1 cellular context compared by ENCODE assay signal in the genomic region with DNA sequence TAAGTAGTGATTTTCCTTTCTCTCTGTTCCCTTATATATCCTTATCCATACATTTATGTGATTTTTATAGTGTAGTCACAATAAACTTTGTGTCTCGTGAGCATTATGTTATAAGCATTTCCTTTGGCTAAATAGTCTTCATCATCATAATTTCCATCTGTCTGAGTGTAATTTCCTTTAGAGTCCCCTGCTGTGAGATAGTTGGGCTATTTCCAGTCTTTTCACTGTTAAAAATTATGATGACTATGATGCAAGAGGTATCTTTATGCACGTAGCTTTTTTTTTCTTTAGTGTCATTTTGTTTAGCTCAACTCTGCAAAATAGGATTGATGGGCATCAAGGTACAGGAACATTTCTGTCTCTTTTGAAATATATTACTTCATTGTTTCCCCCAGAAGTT.
A peak's percentile ranks its signal among the peaks of the same experiment; 100 is the strongest.
TF ChIP-seq lines count a peak whose summit lies in the region.

No MANE protein-coding gene starts in this region.

TF ChIP-seq in HEK293, 187 proteins besides CTCF, POLR2A, EP300 and RAD21 (continued from another document):
- TF ChIP-seq, protein P1, sequence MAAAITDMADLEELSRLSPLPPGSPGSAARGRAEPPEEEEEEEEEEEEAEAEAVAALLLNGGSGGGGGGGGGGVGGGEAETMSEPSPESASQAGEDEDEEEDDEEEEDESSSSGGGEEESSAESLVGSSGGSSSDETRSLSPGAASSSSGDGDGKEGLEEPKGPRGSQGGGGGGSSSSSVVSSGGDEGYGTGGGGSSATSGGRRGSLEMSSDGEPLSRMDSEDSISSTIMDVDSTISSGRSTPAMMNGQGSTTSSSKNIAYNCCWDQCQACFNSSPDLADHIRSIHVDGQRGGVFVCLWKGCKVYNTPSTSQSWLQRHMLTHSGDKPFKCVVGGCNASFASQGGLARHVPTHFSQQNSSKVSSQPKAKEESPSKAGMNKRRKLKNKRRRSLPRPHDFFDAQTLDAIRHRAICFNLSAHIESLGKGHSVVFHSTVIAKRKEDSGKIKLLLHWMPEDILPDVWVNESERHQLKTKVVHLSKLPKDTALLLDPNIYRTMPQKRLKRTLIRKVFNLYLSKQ (tag by site-specific recombination; IDR thresholded peaks at IDR 0.05; ENCODE audit: borderline replicate concordance) = no peak
- TF ChIP-seq SP7 (tag by site-specific recombination; IDR thresholded peaks at IDR 0.05) (0 out of 2 replicates have a peak, but pooled peaks have one; percentile 29), MEIS1 (CRISPR knock-in tag; IDR thresholded peaks at IDR 0.05; ENCODE audit: borderline replicate concordance) (no peak), HOXC10 (CRISPR knock-in tag; IDR thresholded peaks at IDR 0.05) (no peak), MYNN (tag by site-specific recombination; IDR thresholded peaks at IDR 0.05; ENCODE audit: borderline replicate concordance) (no peak), ZNF341 (tag by site-specific recombination; IDR thresholded peaks at IDR 0.05; ENCODE audit: low read depth) (no peak), ZNF48 (tag by site-specific recombination; IDR thresholded peaks at IDR 0.05) (no peak), ZNF223 (tag by site-specific recombination; IDR thresholded peaks at IDR 0.05) (no peak), ZBTB21 (tag by site-specific recombination; IDR thresholded peaks at IDR 0.05) (0 out of 2 replicates have a peak, but pooled peaks have one; percentile 28), ZNF843 (tag by site-specific recombination; IDR thresholded peaks at IDR 0.05) (peak; percentile 48; the same call in 1 of the 2 replicates), ZNF16 (tag by site-specific recombination; IDR thresholded peaks at IDR 0.05; ENCODE audit: low read depth) (no peak), ZNF324 (tag by site-specific recombination; IDR thresholded peaks at IDR 0.05) (no peak), ZNF555 (tag by site-specific recombination; conservative IDR thresholded peaks at IDR 0.05) (no peak), ZNF629 (tag by site-specific recombination; IDR thresholded peaks at IDR 0.05) (peak; percentile 63)
- TF ChIP-seq, protein P2, sequence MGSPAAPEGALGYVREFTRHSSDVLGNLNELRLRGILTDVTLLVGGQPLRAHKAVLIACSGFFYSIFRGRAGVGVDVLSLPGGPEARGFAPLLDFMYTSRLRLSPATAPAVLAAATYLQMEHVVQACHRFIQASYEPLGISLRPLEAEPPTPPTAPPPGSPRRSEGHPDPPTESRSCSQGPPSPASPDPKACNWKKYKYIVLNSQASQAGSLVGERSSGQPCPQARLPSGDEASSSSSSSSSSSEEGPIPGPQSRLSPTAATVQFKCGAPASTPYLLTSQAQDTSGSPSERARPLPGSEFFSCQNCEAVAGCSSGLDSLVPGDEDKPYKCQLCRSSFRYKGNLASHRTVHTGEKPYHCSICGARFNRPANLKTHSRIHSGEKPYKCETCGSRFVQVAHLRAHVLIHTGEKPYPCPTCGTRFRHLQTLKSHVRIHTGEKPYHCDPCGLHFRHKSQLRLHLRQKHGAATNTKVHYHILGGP (tag by site-specific recombination; IDR thresholded peaks at IDR 0.05) = 0 out of 2 replicates have a peak, but pooled peaks have one; percentile 10
- TF ChIP-seq, protein P3, sequence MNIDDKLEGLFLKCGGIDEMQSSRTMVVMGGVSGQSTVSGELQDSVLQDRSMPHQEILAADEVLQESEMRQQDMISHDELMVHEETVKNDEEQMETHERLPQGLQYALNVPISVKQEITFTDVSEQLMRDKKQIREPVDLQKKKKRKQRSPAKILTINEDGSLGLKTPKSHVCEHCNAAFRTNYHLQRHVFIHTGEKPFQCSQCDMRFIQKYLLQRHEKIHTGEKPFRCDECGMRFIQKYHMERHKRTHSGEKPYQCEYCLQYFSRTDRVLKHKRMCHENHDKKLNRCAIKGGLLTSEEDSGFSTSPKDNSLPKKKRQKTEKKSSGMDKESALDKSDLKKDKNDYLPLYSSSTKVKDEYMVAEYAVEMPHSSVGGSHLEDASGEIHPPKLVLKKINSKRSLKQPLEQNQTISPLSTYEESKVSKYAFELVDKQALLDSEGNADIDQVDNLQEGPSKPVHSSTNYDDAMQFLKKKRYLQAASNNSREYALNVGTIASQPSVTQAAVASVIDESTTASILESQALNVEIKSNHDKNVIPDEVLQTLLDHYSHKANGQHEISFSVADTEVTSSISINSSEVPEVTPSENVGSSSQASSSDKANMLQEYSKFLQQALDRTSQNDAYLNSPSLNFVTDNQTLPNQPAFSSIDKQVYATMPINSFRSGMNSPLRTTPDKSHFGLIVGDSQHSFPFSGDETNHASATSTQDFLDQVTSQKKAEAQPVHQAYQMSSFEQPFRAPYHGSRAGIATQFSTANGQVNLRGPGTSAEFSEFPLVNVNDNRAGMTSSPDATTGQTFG (tag by site-specific recombination; IDR thresholded peaks at IDR 0.05; ENCODE audit: borderline replicate concordance) = no peak
- TF ChIP-seq, protein P4, sequence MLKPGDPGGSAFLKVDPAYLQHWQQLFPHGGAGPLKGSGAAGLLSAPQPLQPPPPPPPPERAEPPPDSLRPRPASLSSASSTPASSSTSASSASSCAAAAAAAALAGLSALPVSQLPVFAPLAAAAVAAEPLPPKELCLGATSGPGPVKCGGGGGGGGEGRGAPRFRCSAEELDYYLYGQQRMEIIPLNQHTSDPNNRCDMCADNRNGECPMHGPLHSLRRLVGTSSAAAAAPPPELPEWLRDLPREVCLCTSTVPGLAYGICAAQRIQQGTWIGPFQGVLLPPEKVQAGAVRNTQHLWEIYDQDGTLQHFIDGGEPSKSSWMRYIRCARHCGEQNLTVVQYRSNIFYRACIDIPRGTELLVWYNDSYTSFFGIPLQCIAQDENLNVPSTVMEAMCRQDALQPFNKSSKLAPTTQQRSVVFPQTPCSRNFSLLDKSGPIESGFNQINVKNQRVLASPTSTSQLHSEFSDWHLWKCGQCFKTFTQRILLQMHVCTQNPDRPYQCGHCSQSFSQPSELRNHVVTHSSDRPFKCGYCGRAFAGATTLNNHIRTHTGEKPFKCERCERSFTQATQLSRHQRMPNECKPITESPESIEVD (tag by site-specific recombination; IDR thresholded peaks at IDR 0.05) = peak; percentile 81
- TF ChIP-seq, protein P5, sequence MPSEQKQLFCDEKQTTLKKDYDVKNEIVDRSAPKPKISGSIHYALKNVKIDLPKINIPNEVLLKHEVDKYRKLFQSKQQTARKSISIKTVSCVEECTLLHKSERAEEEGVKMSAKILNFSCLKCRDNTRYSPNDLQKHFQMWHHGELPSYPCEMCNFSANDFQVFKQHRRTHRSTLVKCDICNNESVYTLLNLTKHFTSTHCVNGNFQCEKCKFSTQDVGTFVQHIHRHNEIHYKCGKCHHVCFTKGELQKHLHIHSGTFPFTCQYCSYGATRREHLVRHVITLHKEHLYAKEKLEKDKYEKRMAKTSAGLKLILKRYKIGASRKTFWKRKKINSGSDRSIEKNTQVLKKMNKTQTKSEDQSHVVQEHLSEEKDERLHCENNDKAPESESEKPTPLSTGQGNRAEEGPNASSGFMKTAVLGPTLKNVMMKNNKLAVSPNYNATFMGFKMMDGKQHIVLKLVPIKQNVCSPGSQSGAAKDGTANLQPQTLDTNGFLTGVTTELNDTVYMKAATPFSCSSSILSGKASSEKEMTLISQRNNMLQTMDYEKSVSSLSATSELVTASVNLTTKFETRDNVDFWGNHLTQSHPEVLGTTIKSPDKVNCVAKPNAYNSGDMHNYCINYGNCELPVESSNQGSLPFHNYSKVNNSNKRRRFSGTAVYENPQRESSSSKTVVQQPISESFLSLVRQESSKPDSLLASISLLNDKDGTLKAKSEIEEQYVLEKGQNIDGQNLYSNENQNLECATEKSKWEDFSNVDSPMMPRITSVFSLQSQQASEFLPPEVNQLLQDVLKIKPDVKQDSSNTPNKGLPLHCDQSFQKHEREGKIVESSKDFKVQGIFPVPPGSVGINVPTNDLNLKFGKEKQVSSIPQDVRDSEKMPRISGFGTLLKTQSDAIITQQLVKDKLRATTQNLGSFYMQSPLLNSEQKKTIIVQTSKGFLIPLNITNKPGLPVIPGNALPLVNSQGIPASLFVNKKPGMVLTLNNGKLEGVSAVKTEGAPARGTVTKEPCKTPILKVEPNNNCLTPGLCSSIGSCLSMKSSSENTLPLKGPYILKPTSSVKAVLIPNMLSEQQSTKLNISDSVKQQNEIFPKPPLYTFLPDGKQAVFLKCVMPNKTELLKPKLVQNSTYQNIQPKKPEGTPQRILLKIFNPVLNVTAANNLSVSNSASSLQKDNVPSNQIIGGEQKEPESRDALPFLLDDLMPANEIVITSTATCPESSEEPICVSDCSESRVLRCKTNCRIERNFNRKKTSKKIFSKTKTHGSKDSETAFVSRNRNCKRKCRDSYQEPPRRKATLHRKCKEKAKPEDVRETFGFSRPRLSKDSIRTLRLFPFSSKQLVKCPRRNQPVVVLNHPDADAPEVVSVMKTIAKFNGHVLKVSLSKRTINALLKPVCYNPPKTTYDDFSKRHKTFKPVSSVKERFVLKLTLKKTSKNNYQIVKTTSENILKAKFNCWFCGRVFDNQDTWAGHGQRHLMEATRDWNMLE (tag by site-specific recombination; conservative IDR thresholded peaks at IDR 0.05; ENCODE audit: low read depth) = no peak
- TF ChIP-seq, protein P6, sequence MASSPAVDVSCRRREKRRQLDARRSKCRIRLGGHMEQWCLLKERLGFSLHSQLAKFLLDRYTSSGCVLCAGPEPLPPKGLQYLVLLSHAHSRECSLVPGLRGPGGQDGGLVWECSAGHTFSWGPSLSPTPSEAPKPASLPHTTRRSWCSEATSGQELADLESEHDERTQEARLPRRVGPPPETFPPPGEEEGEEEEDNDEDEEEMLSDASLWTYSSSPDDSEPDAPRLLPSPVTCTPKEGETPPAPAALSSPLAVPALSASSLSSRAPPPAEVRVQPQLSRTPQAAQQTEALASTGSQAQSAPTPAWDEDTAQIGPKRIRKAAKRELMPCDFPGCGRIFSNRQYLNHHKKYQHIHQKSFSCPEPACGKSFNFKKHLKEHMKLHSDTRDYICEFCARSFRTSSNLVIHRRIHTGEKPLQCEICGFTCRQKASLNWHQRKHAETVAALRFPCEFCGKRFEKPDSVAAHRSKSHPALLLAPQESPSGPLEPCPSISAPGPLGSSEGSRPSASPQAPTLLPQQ (tag by site-specific recombination; IDR thresholded peaks at IDR 0.05) = no peak
- TF ChIP-seq, protein P7, sequence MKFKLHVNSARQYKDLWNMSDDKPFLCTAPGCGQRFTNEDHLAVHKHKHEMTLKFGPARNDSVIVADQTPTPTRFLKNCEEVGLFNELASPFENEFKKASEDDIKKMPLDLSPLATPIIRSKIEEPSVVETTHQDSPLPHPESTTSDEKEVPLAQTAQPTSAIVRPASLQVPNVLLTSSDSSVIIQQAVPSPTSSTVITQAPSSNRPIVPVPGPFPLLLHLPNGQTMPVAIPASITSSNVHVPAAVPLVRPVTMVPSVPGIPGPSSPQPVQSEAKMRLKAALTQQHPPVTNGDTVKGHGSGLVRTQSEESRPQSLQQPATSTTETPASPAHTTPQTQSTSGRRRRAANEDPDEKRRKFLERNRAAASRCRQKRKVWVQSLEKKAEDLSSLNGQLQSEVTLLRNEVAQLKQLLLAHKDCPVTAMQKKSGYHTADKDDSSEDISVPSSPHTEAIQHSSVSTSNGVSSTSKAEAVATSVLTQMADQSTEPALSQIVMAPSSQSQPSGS (tag by site-specific recombination; IDR thresholded peaks at IDR 0.05; ENCODE audit: low read depth) = 0 out of 2 replicates have a peak, but pooled peaks have one; percentile 23
- TF ChIP-seq, protein P8, sequence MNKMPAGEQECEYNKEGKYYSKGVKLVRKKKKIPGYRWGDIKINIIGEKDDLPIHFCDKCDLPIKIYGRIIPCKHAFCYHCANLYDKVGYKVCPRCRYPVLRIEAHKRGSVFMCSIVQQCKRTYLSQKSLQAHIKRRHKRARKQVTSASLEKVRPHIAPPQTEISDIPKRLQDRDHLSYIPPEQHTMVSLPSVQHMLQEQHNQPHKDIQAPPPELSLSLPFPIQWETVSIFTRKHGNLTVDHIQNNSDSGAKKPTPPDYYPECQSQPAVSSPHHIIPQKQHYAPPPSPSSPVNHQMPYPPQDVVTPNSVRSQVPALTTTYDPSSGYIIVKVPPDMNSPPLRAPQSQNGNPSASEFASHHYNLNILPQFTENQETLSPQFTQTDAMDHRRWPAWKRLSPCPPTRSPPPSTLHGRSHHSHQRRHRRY (tag by site-specific recombination; IDR thresholded peaks at IDR 0.05) = no peak
